8 cellular contexts compared by ENCODE assay signal in the genomic region with DNA sequence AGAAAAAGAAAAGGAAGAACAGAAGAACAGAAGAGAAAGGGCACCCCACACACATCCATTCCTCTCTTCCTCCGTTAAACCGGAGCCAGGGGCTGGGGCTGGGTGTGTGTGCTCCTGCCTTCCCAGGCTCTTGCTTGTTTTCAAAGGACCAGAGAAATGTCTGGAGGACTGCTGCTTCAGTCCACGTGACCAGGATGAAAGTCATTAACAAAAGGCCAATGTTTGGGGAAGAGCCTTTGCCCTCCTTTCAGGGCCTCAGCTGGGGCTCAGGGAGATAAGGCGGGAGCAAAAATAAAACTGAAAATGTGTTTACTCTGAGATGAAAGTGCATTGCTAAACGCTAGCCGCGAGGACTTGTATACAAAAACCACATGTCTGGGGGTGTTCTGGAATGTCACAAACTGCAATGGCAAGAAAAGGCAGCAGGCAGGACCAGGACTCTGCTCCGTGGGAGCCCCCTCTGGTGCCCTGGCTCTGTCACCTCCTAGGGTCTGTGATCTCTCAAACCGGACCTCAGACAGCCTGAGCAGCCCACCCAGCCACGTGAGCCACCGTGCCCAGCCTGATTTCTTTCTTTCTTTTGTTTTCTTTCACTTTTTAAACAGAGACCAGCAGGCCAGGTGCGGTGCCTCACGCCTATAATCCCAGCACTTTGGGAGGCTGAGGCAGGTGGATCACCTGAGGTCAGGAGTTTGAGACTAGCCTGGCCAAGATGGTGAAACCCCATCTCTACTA. TPM values are rescaled to one million over a fixed set of nuclear protein-coding genes. Genes with fewer than 3 reads are reported as not detected.
DNase-seq lines count a peak whose midpoint lies in the region; ATAC-seq and TF ChIP-seq lines count a peak whose summit lies in the region.

No MANE protein-coding gene starts in this region.

- H3K27me3 ChIP-seq in right atrium auricular region (no peaks in the 10 kb centered on the region), gastrocnemius medialis (no peaks in the 10 kb centered on the region)

- H3K4me3 Mint-ChIP-seq in activated naive CD4-positive, alpha-beta T cell treated with anti-CD3 and anti-CD28 coated beads for 36 hours, result peak overlapping the region; percentile 23
- no peak overlapping the region for H3K4me3 Mint-ChIP-seq in WTC11

- POLR2A ChIA-PET in WTC11 (lab: Charles Lee), result interaction anchor here (0.7 kb wide), 1 partner anchor 16 kb away, joined by 3 read pairs; no protein-coding TSS in a partner anchor

- in situ Hi-C loops in gastrocnemius medialis (cut with MboI; ENCODE audit: low sequenced_read_pairs in 4 of 4), result no loop called here

- H3K27me3 Mint-ChIP-seq in activated naive CD4-positive, alpha-beta T cell treated with anti-CD3 and anti-CD28 coated beads for 36 hours (ENCODE audit: low read depth), result no peaks in the 10 kb centered on the region
- no peaks in the 10 kb centered on the region for H3K27me3 Mint-ChIP-seq in WTC11 (ENCODE audit: low read depth)

- H3K36me3 ChIP-seq in right atrium auricular region (no peaks in the 10 kb centered on the region), gastrocnemius medialis (no peaks in the 10 kb centered on the region)

- H3K4me3 ChIP-seq in right atrium auricular region (peak overlapping the region; percentile 8 to 19), gastrocnemius medialis (peak overlapping the region; percentile 9 to 30 (median 26))

- H3K4me1 Mint-ChIP-seq in activated naive CD4-positive, alpha-beta T cell treated with anti-CD3 and anti-CD28 coated beads for 36 hours (ENCODE audit: low read depth), result peaks cover 26% of the 10 kb centered on the region
- H3K4me1 Mint-ChIP-seq in WTC11, result peaks cover 10% of the 10 kb centered on the region

- TF ChIP-seq CTCF in WTC11 (IDR thresholded peaks at IDR 0.05) (no peak), right atrium auricular region (IDR thresholded peaks at IDR 0.05) (no peak), gastrocnemius medialis (IDR thresholded peaks at IDR 0.05 in 4 of 5, conservative IDR thresholded peaks at IDR 0.05 in 1 of 5) (no peak)

- H3K27ac Mint-ChIP-seq in activated naive CD4-positive, alpha-beta T cell treated with anti-CD3 and anti-CD28 coated beads for 36 hours, result no peak overlapping the region
- H3K27ac Mint-ChIP-seq in WTC11, result peak overlapping the region; percentile 87

- CTCF ChIA-PET in activated naive CD4-positive, alpha-beta T cell treated with anti-CD3 and anti-CD28 coated beads for 36 hours (lab: Charles Lee), result interaction anchor here (1.4 kb wide), 1 partner anchor 16 kb away, joined by 9 read pairs; no protein-coding TSS in a partner anchor
- CTCF ChIA-PET in WTC11 (lab: Charles Lee), result interaction anchor here (0.7 to 1.3 kb wide), 5 partner anchors 14 to 118 kb away, joined by 3 to 6 read pairs (median 4); a partner anchor contains a TSS

- no peak for TF ChIP-seq POLR2A in gastrocnemius medialis (IDR thresholded peaks at IDR 0.05)

- H3K27ac ChIP-seq in right atrium auricular region (peak overlapping the region; percentile 76 to 81), gastrocnemius medialis (peak overlapping the region; percentile 60 to 77 (median 68))

- no peaks in the 10 kb centered on the region for H3K9me3 Mint-ChIP-seq in activated naive CD4-positive, alpha-beta T cell treated with anti-CD3 and anti-CD28 coated beads for 36 hours
- no peaks in the 10 kb centered on the region for H3K9me3 Mint-ChIP-seq in WTC11

- ATAC-seq in WTC11 (peak; percentile 70), gastrocnemius medialis (peak; percentile 43 to 70)

- H3K4me1 ChIP-seq in right atrium auricular region (peaks cover 0 to 20% of the 10 kb centered on the region in 2 donors), gastrocnemius medialis (peaks cover 0 to 5% of the 10 kb centered on the region in 2 donors)

- intact Hi-C loops in activated naive CD4-positive, alpha-beta T cell treated with anti-CD3 and anti-CD28 coated beads for 36 hours (cut with micrococcal nuclease), result no loop called here
- intact Hi-C loops in gastrocnemius medialis (cut with DNase I; ENCODE audit: low total_unique reads), result no loop called here

- no peaks in the 10 kb centered on the region for H3K36me3 Mint-ChIP-seq in activated naive CD4-positive, alpha-beta T cell treated with anti-CD3 and anti-CD28 coated beads for 36 hours (ENCODE audit: low read depth)
- no peaks in the 10 kb centered on the region for H3K36me3 Mint-ChIP-seq in WTC11

- H3K9me3 ChIP-seq in right atrium auricular region (no peaks in the 10 kb centered on the region), gastrocnemius medialis (no peaks in the 10 kb centered on the region)

- DNase-seq in activated naive CD4-positive, alpha-beta T cell treated with anti-CD3 and anti-CD28 coated beads for 36 hours, result no peak
- DNase-seq in activated naive CD4-positive, alpha-beta T cell treated with Interleukin-2 at 50 U/mL for 16 hours, result no peak
- DNase-seq in WTC11 (ENCODE audit: low spot score), result no peak
- DNase-seq in right atrium auricular region (ENCODE audit: low spot score), result peak; percentile 62
- peak in 1 of 2 donors; percentile 26 for DNase-seq in gastrocnemius medialis
- DNase-seq in A172 (ENCODE audit: low spot score), result no peak
- DNase-seq in NCI-H2171 (lab: John Stamatoyannopoulos, UW), result no peak
- no peak for DNase-seq in dermis blood vessel endothelial cell

TF ChIP-seq in WTC11, 78 proteins besides CTCF, POLR2A, EP300 and RAD21 (continues in another document):
- TF ChIP-seq, protein P1, sequence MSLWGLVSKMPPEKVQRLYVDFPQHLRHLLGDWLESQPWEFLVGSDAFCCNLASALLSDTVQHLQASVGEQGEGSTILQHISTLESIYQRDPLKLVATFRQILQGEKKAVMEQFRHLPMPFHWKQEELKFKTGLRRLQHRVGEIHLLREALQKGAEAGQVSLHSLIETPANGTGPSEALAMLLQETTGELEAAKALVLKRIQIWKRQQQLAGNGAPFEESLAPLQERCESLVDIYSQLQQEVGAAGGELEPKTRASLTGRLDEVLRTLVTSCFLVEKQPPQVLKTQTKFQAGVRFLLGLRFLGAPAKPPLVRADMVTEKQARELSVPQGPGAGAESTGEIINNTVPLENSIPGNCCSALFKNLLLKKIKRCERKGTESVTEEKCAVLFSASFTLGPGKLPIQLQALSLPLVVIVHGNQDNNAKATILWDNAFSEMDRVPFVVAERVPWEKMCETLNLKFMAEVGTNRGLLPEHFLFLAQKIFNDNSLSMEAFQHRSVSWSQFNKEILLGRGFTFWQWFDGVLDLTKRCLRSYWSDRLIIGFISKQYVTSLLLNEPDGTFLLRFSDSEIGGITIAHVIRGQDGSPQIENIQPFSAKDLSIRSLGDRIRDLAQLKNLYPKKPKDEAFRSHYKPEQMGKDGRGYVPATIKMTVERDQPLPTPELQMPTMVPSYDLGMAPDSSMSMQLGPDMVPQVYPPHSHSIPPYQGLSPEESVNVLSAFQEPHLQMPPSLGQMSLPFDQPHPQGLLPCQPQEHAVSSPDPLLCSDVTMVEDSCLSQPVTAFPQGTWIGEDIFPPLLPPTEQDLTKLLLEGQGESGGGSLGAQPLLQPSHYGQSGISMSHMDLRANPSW (CRISPR knock-in tag; conservative IDR thresholded peaks at IDR 0.05; ENCODE audit: low read depth), result no peak
- TF ChIP-seq TCF7 (CRISPR knock-in tag; IDR thresholded peaks at IDR 0.05; ENCODE audit: low read depth), result no peak
- TF ChIP-seq, protein P2, sequence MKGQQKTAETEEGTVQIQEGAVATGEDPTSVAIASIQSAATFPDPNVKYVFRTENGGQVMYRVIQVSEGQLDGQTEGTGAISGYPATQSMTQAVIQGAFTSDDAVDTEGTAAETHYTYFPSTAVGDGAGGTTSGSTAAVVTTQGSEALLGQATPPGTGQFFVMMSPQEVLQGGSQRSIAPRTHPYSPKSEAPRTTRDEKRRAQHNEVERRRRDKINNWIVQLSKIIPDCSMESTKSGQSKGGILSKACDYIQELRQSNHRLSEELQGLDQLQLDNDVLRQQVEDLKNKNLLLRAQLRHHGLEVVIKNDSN (CRISPR knock-in tag; IDR thresholded peaks at IDR 0.05), result peak; percentile 87
- TF ChIP-seq, protein P3, sequence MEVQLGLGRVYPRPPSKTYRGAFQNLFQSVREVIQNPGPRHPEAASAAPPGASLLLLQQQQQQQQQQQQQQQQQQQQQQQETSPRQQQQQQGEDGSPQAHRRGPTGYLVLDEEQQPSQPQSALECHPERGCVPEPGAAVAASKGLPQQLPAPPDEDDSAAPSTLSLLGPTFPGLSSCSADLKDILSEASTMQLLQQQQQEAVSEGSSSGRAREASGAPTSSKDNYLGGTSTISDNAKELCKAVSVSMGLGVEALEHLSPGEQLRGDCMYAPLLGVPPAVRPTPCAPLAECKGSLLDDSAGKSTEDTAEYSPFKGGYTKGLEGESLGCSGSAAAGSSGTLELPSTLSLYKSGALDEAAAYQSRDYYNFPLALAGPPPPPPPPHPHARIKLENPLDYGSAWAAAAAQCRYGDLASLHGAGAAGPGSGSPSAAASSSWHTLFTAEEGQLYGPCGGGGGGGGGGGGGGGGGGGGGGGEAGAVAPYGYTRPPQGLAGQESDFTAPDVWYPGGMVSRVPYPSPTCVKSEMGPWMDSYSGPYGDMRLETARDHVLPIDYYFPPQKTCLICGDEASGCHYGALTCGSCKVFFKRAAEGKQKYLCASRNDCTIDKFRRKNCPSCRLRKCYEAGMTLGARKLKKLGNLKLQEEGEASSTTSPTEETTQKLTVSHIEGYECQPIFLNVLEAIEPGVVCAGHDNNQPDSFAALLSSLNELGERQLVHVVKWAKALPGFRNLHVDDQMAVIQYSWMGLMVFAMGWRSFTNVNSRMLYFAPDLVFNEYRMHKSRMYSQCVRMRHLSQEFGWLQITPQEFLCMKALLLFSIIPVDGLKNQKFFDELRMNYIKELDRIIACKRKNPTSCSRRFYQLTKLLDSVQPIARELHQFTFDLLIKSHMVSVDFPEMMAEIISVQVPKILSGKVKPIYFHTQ (CRISPR knock-in tag; IDR thresholded peaks at IDR 0.05), result no peak
- TF ChIP-seq, protein P4, sequence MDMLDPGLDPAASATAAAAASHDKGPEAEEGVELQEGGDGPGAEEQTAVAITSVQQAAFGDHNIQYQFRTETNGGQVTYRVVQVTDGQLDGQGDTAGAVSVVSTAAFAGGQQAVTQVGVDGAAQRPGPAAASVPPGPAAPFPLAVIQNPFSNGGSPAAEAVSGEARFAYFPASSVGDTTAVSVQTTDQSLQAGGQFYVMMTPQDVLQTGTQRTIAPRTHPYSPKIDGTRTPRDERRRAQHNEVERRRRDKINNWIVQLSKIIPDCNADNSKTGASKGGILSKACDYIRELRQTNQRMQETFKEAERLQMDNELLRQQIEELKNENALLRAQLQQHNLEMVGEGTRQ (CRISPR knock-in tag; IDR thresholded peaks at IDR 0.05), result peak; percentile 87
- TF ChIP-seq FOXP1 (CRISPR knock-in tag; IDR thresholded peaks at IDR 0.05; ENCODE audit: borderline replicate concordance), result no peak
- no peak for TF ChIP-seq SMAD3 (CRISPR knock-in tag; IDR thresholded peaks at IDR 0.05; ENCODE audit: borderline replicate concordance)

RNA-seq across cellular contexts. Expression of a gene that starts 31.6 kb away (rescaled TPM):
- total RNA-seq in activated naive CD4-positive, alpha-beta T cell treated with anti-CD3 and anti-CD28 coated beads for 36 hours, result 100 to 1,000 TPM; 574 to 625 TPM
- 272 to 288 TPM (median 277 TPM) in 3 replicates for total RNA-seq in WTC11 (2021)
- total RNA-seq in right atrium auricular region, result 100 to 1,000 TPM; 125 to 229 TPM
- 100 to 1,000 TPM in 3 of 4 donors, 10 to 100 TPM in 1; 38.9 to 115 (median 104) TPM for total RNA-seq in gastrocnemius medialis
- total RNA-seq in A172 (2014; rRNA removed; shearing (Covaris generic)), result 180 and 245 TPM in 2 replicates
- 803 and 1,099 TPM in 2 replicates for total RNA-seq in dermis blood vessel endothelial cell
